Comparison of ENCODE assay signal across 13 cellular contexts in genomic region chr4:40180356-40180755, GRCh38. TPM values are rescaled to one million over a fixed set of nuclear protein-coding genes. Genes with fewer than 3 reads are reported as not detected.
DNase-seq lines count a peak whose midpoint lies in the region; ATAC-seq and TF ChIP-seq lines count a peak whose summit lies in the region.
"Had no signal": no experiment of that assay in that cellular context is flagged by ENCODE, and none has a peak within 500 bp of the region (broad histone marks: within the 10 kb centered on the region; RNA-seq: fewer than 3 reads in every experiment).

No MANE protein-coding gene starts in this region.

- peak; percentile 14 for ATAC-seq in activated CD4-positive, alpha-beta T cell treated with anti-CD3 and anti-CD28 coated beads for 36 hours
- ATAC-seq in GM21423 (IDR thresholded peaks at IDR 0.05; ENCODE audit: unreplicated experiment) = no peak
- ATAC-seq: HepG2 had no signal

- no peak overlapping the region for H2BK5ac ChIP-seq in trophoblast cell (ENCODE audit: low read depth, low read length, poor library complexity)

- no peak overlapping the region for H3K4me2 ChIP-seq in trophoblast cell (ENCODE audit: low read length)
- H3K4me2 ChIP-seq: neural progenitor cell had no signal

- no peak overlapping the region for H2AFZ ChIP-seq in trophoblast cell (ENCODE audit: insufficient read depth, low read length, poor library complexity)
- H2AFZ ChIP-seq: neural progenitor cell had no signal

- peaks cover 42% of the 10 kb centered on the region for H3K4me1 Mint-ChIP-seq in activated CD4-positive, alpha-beta T cell treated with anti-CD3 and anti-CD28 coated beads for 36 hours
- peaks cover 11% of the 10 kb centered on the region for H3K4me1 Mint-ChIP-seq in chondrocyte (ENCODE audit: low read depth)

- TF ChIP-seq POLR2A in ovary (IDR thresholded peaks at IDR 0.05) = no peak

- CTCF ChIA-PET in activated CD4-positive, alpha-beta T cell treated with anti-CD3 and anti-CD28 coated beads for 36 hours (lab: Charles Lee) = no interaction called here

- no peak overlapping the region for H2AK5ac ChIP-seq in trophoblast cell (ENCODE audit: low read length)

- no peak for TF ChIP-seq EP300 in ovary (IDR thresholded peaks at IDR 0.05)

- no peak overlapping the region for H3K4ac ChIP-seq in trophoblast cell (ENCODE audit: low read depth, low read length)

- no peak overlapping the region for H3K4me3 ChIP-seq in cardiac fibroblast (replicated peaks in 1 of 2; ENCODE audit: low read depth in 2 of 2, low read length in 2 of 2)
- H3K4me3 ChIP-seq in trophoblast cell (ENCODE audit: low read depth, low read length) = no peak overlapping the region
- no peak overlapping the region for H3K4me3 ChIP-seq in ovary
- H3K4me3 ChIP-seq: neural progenitor cell had no signal

- intact Hi-C loops in activated CD4-positive, alpha-beta T cell treated with anti-CD3 and anti-CD28 coated beads for 36 hours (cut with DNase I, micrococcal nuclease) = no loop called here
- intact Hi-C loops in ovary (cut with DNase I) = no loop called here

- H3K4me3 Mint-ChIP-seq in activated CD4-positive, alpha-beta T cell treated with anti-CD3 and anti-CD28 coated beads for 36 hours = no peak overlapping the region
- no peak overlapping the region for H3K4me3 Mint-ChIP-seq in chondrocyte (ENCODE audit: unreplicated experiment)
- H3K4me3 Mint-ChIP-seq: neural progenitor cell had no signal

- H3K79me1 ChIP-seq in trophoblast cell (ENCODE audit: low read length) = no peaks in the 10 kb centered on the region

- no peaks in the 10 kb centered on the region for H3K36me3 ChIP-seq in trophoblast cell (ENCODE audit: control insufficient read depth in 1 of 2, insufficient read depth in 2 of 2, low read length in 2 of 2)
- no peaks in the 10 kb centered on the region for H3K36me3 ChIP-seq in ovary
- H3K36me3 ChIP-seq: neural progenitor cell had no signal

- no peak overlapping the region for H4K8ac ChIP-seq in trophoblast cell (ENCODE audit: low read depth, low read length)

- H3K14ac ChIP-seq in trophoblast cell (ENCODE audit: low read length) = no peak overlapping the region

- H3K4me1 ChIP-seq in trophoblast cell (ENCODE audit: control insufficient read depth in 1 of 2, insufficient read depth in 2 of 2, low read length in 2 of 2) (no peaks in the 10 kb centered on the region), ovary (ENCODE audit: insufficient read depth) (no peaks in the 10 kb centered on the region)

- H3K9me3 ChIP-seq in trophoblast cell (ENCODE audit: insufficient read depth, low read depth, low read length) (no peaks in the 10 kb centered on the region), ovary (no peaks in the 10 kb centered on the region)

- no peak overlapping the region for H3K27ac Mint-ChIP-seq in activated CD4-positive, alpha-beta T cell treated with anti-CD3 and anti-CD28 coated beads for 36 hours
- no peak overlapping the region for H3K27ac Mint-ChIP-seq in chondrocyte (ENCODE audit: unreplicated experiment)
- H3K27ac Mint-ChIP-seq: neural progenitor cell had no signal

- no peaks in the 10 kb centered on the region for H3K79me2 ChIP-seq in trophoblast cell (ENCODE audit: control insufficient read depth, insufficient read depth, low read length, poor library complexity)

- no peak overlapping the region for H2BK12ac ChIP-seq in trophoblast cell (ENCODE audit: low read length)

- TF ChIP-seq CTCF in cardiac fibroblast (IDR thresholded peaks at IDR 0.05; ENCODE audit: low read depth, low read length) (no peak), chondrocyte (IDR thresholded peaks at IDR 0.05) (no peak), ovary (IDR thresholded peaks at IDR 0.05) (no peak)

- POLR2A ChIA-PET in activated CD4-positive, alpha-beta T cell treated with anti-CD3 and anti-CD28 coated beads for 36 hours (lab: Charles Lee) = no interaction called here

- no peak for DNase-seq in activated CD4-positive, alpha-beta T cell treated with anti-CD3 and anti-CD28 coated beads for 36 hours
- DNase-seq in activated CD4-positive, alpha-beta T cell treated with anti-CD3 and anti-CD28 coated beads, Interleukin-2, amount 50 U/mL, for 1 hour = no peak
- DNase-seq in NCI-H69 (lab: John Stamatoyannopoulos, UW) (peak; percentile 18), cardiac fibroblast (ENCODE audit: low read depth in 2 of 2) (peak; percentile 79 to 96), trophoblast cell (peak; percentile 17 to 79), chondrocyte (ENCODE audit: low spot score) (no peak), ovary (no peak)
- DNase-seq: ACHN, anterior cingulate cortex, NCI-H774 had no signal

- no peak overlapping the region for H3K9ac ChIP-seq in trophoblast cell (ENCODE audit: low read length)
- H3K9ac ChIP-seq: neural progenitor cell had no signal

- H3K27ac ChIP-seq in trophoblast cell (ENCODE audit: low read depth, low read length) = no peak overlapping the region
- H3K27ac ChIP-seq in ovary = no peak overlapping the region
- H3K27ac ChIP-seq: neural progenitor cell had no signal

- H3K27me3 ChIP-seq in trophoblast cell (ENCODE audit: insufficient read depth, low read length) (no peaks in the 10 kb centered on the region), ovary (no peaks in the 10 kb centered on the region)
- H3K27me3 ChIP-seq: neural progenitor cell had no signal

- H3K36me3 Mint-ChIP-seq in activated CD4-positive, alpha-beta T cell treated with anti-CD3 and anti-CD28 coated beads for 36 hours (ENCODE audit: low read depth) = no peaks in the 10 kb centered on the region
- H3K36me3 Mint-ChIP-seq in chondrocyte (ENCODE audit: low read depth) = no peaks in the 10 kb centered on the region
- H3K36me3 Mint-ChIP-seq: neural progenitor cell had no signal

- no CpG with 5 or more reads among the region's 1 CpG for WGBS in trophoblast cell (ENCODE audit: extremely low coverage, insufficient coverage, insufficient read length)
- 54 to 64% (median 54%) methylated on average over 1 of the region's 1 CpG for WGBS in ovary, 3 donors

- no peak overlapping the region for H3K23ac ChIP-seq in trophoblast cell (ENCODE audit: low read length)

- H3K9me3 Mint-ChIP-seq in activated CD4-positive, alpha-beta T cell treated with anti-CD3 and anti-CD28 coated beads for 36 hours (ENCODE audit: low read depth) = peaks cover 1% of the 10 kb centered on the region
- no peaks in the 10 kb centered on the region for H3K9me3 Mint-ChIP-seq in chondrocyte (ENCODE audit: low read depth)
- H3K9me3 Mint-ChIP-seq: neural progenitor cell had no signal

- no peak overlapping the region for H2BK120ac ChIP-seq in trophoblast cell (ENCODE audit: insufficient read depth, low read length, poor library complexity)

- H4K12ac ChIP-seq in trophoblast cell (ENCODE audit: low read depth, low read length) = no peak overlapping the region

- H3K18ac ChIP-seq in trophoblast cell (ENCODE audit: low read length) = no peak overlapping the region

- H4K91ac ChIP-seq in trophoblast cell (ENCODE audit: low read depth, low read length) = no peak overlapping the region

- H3K27me3 Mint-ChIP-seq in activated CD4-positive, alpha-beta T cell treated with anti-CD3 and anti-CD28 coated beads for 36 hours = no peaks in the 10 kb centered on the region
- no peaks in the 10 kb centered on the region for H3K27me3 Mint-ChIP-seq in chondrocyte (ENCODE audit: low read depth)

RNA-seq across cellular contexts. Expression of gene RHOH, which starts 16.5 kb away (rescaled TPM):
- 10 to 100 TPM; 74.7 to 83.6 TPM for total RNA-seq in activated CD4-positive, alpha-beta T cell treated with anti-CD3 and anti-CD28 coated beads for 36 hours
- 0.15 and 0.22 TPM in 2 replicates for polyA plus RNA-seq in trophoblast cell (2013)
- total RNA-seq in chondrocyte = not detected in 3 replicates
- total RNA-seq in ovary = 1 to 10 TPM in 4 of 7 donors, under 1 TPM in 3; 0.56 to 3.2 (median 1.0) TPM
- polyA plus RNA-seq in ovary = under 1 TPM; 0.31 to 0.98 TPM
- total RNA-seq: HepG2 had no signal

Comparison
In these comparisons a context has a peak if more than half of its experiments do, and no peak if none do; other contexts are left out.
1. DNase-seq: peak in NCI-H69 (single experiment), cardiac fibroblast (2 of 2) and trophoblast cell (2 of 2); none in activated CD4-positive, alpha-beta T cell treated with anti-CD3 and anti-CD28 coated beads for 36 hours (single experiment), activated CD4-positive, alpha-beta T cell treated with anti-CD3 and anti-CD28 coated beads, Interleukin-2, amount 50 U/mL, for 1 hour (single experiment), chondrocyte (single experiment) and ovary (0 of 5).
2. RNA of gene RHOH, which starts 16.5 kb away (total RNA-seq): 74.7 to 83.6 TPM in activated CD4-positive, alpha-beta T cell treated with anti-CD3 and anti-CD28 coated beads for 36 hours; 0.56 to 3.2 TPM in ovary and not detected in chondrocyte; every median in the first group is over 10 times any median in the second.